In genomic region chr2:16553222-16553621, GRCh38 we compare ENCODE assay signal across 7 cellular contexts.
DNase-seq lines count a peak whose midpoint lies in the region; ATAC-seq and TF ChIP-seq lines count a peak whose summit lies in the region.

No MANE protein-coding gene starts in this region.

- H2AFZ ChIP-seq in OCI-LY3 (ENCODE audit: low read depth, low read length) = no peak overlapping the region

- no peak overlapping the region for H3K4me2 ChIP-seq in OCI-LY3 (ENCODE audit: low read length)

- intact Hi-C loops in esophagus muscularis mucosa (cut with DNase I) = loop anchor here (5.0 kb wide), 1 partner anchor 204 kb away; no protein-coding TSS in a partner anchor

- DNase-seq in DMS53 (lab: John Stamatoyannopoulos, UW) (peak; percentile 72), H7 (peak; percentile 8), esophagus muscularis mucosa (ENCODE audit: extremely low spot score) (no peak), T-helper 17 cell (no peak), KG1 (lab: John Stamatoyannopoulos, UW) (no peak)

- TF ChIP-seq CTCF in OCI-LY3 (IDR thresholded peaks at IDR 0.05; ENCODE audit: low read depth, low read length) (peak; percentile 81), esophagus muscularis mucosa (IDR thresholded peaks at IDR 0.05) (peak; percentile 45 to 57 (median 45)), neutrophil (IDR thresholded peaks at IDR 0.05) (peak; percentile 37)

- 73% methylated on average over 4 of the region's 4 CpGs for WGBS in esophagus muscularis mucosa

- no peak overlapping the region for H3K9ac ChIP-seq in OCI-LY3 (ENCODE audit: low read length)

- no peak for TF ChIP-seq EP300 in esophagus muscularis mucosa (IDR thresholded peaks at IDR 0.05)

- peaks cover 24% of the 10 kb centered on the region for H3K27me3 Mint-ChIP-seq in T-helper 17 cell

- H3K4me3 ChIP-seq in H7 (ENCODE audit: insufficient read depth, low read depth, low read length) = no peak overlapping the region
- H3K4me3 ChIP-seq in OCI-LY3 (ENCODE audit: low read length) = no peak overlapping the region
- no peak overlapping the region for H3K4me3 ChIP-seq in esophagus muscularis mucosa
- no peak overlapping the region for H3K4me3 ChIP-seq in neutrophil (ENCODE audit: low read depth in 1 of 2, low read length in 1 of 2)

- H3K36me3 Mint-ChIP-seq in T-helper 17 cell (ENCODE audit: low read depth) = no peaks in the 10 kb centered on the region

- H3K4me1 ChIP-seq in OCI-LY3 (ENCODE audit: low read length) (no peaks in the 10 kb centered on the region), esophagus muscularis mucosa (no peaks in the 10 kb centered on the region), neutrophil (ENCODE audit: control insufficient read depth in 1 of 2, insufficient read depth in 1 of 2, low read depth in 1 of 2, low read length in 1 of 2) (no peaks in the 10 kb centered on the region)

- H3K27me3 ChIP-seq in H7 (ENCODE audit: control insufficient read depth, insufficient read depth, low read length) (no peaks in the 10 kb centered on the region), OCI-LY3 (ENCODE audit: low read depth, low read length) (0 out of 2 replicates have a peak, but pooled peaks cover 4% of the 10 kb centered on the region), esophagus muscularis mucosa (no peaks in the 10 kb centered on the region), neutrophil (no peaks in the 10 kb centered on the region)

- H3K36me3 ChIP-seq in H7 (replicated peaks; ENCODE audit: control insufficient read depth, insufficient read depth, low read length) = no peaks in the 10 kb centered on the region
- peaks cover under 1% of the 10 kb centered on the region for H3K36me3 ChIP-seq in OCI-LY3 (replicated peaks; ENCODE audit: low read depth, low read length)
- peaks cover 5 to 69% (median 20%) of the 10 kb centered on the region in 4 donors for H3K36me3 ChIP-seq in esophagus muscularis mucosa
- H3K36me3 ChIP-seq in neutrophil = peaks cover 65% of the 10 kb centered on the region

- no peaks in the 10 kb centered on the region for H3K79me2 ChIP-seq in OCI-LY3 (ENCODE audit: low read length)

- no peak for ATAC-seq in T-helper 17 cell

- no peak overlapping the region for H3K4me3 Mint-ChIP-seq in T-helper 17 cell

- H3K27ac ChIP-seq in OCI-LY3 (ENCODE audit: low read length) (no peak overlapping the region), esophagus muscularis mucosa (replicated peaks in 1 of 4) (no peak overlapping the region), neutrophil (no peak overlapping the region)

- H3K27ac Mint-ChIP-seq in T-helper 17 cell = no peak overlapping the region

- H3K4me1 Mint-ChIP-seq in T-helper 17 cell = no peaks in the 10 kb centered on the region

- H3K9me3 ChIP-seq in OCI-LY3 (ENCODE audit: insufficient read depth, low read length) = no peaks in the 10 kb centered on the region
- H3K9me3 ChIP-seq in esophagus muscularis mucosa = no peaks in the 10 kb centered on the region
- no peaks in the 10 kb centered on the region for H3K9me3 ChIP-seq in neutrophil
- no peaks in the 10 kb centered on the region for H3K9me3 ChIP-seq in T-helper 17 cell (ENCODE audit: control insufficient read depth, low read length, poor library complexity, severe bottlenecking)

- no peak for TF ChIP-seq POLR2A in esophagus muscularis mucosa (IDR thresholded peaks at IDR 0.05; ENCODE audit: low read depth)

- no peaks in the 10 kb centered on the region for H4K20me1 ChIP-seq in OCI-LY3 (ENCODE audit: insufficient read depth, low read length)

Comparison
In these comparisons a context has a peak if more than half of its experiments do, and no peak if none do; other contexts are left out.
1. DNase-seq: peak in DMS53 (single experiment) and H7 (single experiment); none in esophagus muscularis mucosa (single experiment), T-helper 17 cell (0 of 3) and KG1 (single experiment).
2. Peak in every context shown above with its lines, with median percentiles within 50 percentile points of each other: CTCF ChIP-seq.